ENCODE assay signal across 22 cellular contexts in the genomic region with DNA sequence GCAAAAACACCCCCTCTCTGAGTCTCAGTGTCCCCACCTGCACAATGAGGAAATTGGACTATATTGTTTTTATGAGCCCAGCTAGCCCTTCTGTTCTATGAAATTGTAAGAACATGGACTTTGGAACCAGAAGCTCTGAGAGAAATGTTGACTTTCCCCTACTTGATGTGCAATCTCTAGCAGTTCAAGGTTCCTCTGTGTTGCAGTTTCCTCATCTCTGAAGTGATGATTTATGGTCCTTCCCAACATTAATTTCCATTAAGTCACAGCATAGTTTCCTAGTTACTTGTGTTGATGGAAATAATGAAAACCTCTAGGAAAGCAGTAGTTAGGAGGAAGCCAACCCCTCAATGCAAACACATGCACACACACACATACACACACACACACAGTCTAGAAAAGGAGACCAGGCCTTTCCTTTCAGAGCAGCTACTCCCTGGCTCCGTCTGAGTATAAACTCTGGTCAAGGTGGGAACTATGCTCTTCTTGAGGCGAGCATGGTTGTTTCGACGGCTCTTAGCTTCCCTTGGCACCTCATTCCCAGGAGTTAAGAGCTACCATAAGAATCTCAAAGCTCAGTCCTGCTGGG.
DNase-seq lines count a peak whose midpoint lies in the region; ATAC-seq, FAIRE-seq and TF ChIP-seq lines count a peak whose summit lies in the region.
"Had no signal": no experiment of that assay in that cellular context is flagged by ENCODE, and none has a peak within 500 bp of the region (broad histone marks: within the 10 kb centered on the region; RNA-seq: fewer than 3 reads in every experiment).

No MANE protein-coding gene starts in this region.

- 94% methylated on average over 4 of the region's 4 CpGs; no CpG with 5 or more reads in 1 of the 2 experiments for whole genome bisulfite sequencing in IMR-90 (ENCODE audit: extremely low coverage in 2 of 2, insufficient read length in 1 of 2), 2 experiments
- 88% methylated on average over 4 of the region's 4 CpGs for WGBS in esophagus muscularis mucosa
- WGBS in lung, 2 donors: 92 to 100% methylated on average over 4 of the region's 4 CpGs
- 78 to 89% (median 80%) methylated on average over 4 of the region's 4 CpGs for WGBS in small intestine, 3 donors

- no peak overlapping the region for H2AK5ac ChIP-seq in IMR-90 (ENCODE audit: low read depth, low read length)

- H3K36me3 ChIP-seq in IMR-90 (ENCODE audit: control insufficient read depth, insufficient read depth, low read length) (no peaks in the 10 kb centered on the region), esophagus muscularis mucosa (no peaks in the 10 kb centered on the region), lung (ENCODE audit: control insufficient read depth in 2 of 2, insufficient read depth in 2 of 2, low read length in 2 of 2) (no peaks in the 10 kb centered on the region), small intestine (ENCODE audit: control insufficient read depth in 2 of 2, insufficient read depth in 2 of 2, low read length in 2 of 2) (no peaks in the 10 kb centered on the region)
- H3K36me3 ChIP-seq: BLaER1 had no signal

- no peak overlapping the region for H3K56ac ChIP-seq in IMR-90 (ENCODE audit: extremely low read depth, insufficient read depth, low read length)

- POLR2A ChIA-PET in IMR-90 (lab: Charles Lee; ENCODE audit: unreplicated experiment): interaction anchor here (0.5 kb wide), 1 partner anchor 28 kb away, joined by 3 read pairs; no protein-coding TSS in a partner anchor

- TF ChIP-seq POLR2A in IMR-90 (IDR thresholded peaks at IDR 0.05; ENCODE audit: low read depth, low read length) (no peak), esophagus muscularis mucosa (IDR thresholded peaks at IDR 0.05; ENCODE audit: low read depth) (no peak)

- in situ Hi-C loops in IMR-90 (cut with MboI; ENCODE audit: low sequenced_read_pairs): no loop called here

- no peak overlapping the region for H4K5ac ChIP-seq in IMR-90 (ENCODE audit: low read depth, low read length)

- H3K79me1 ChIP-seq in IMR-90 (ENCODE audit: low read depth in 1 of 2, low read length in 2 of 2): no peaks in the 10 kb centered on the region

- H3K14ac ChIP-seq in IMR-90 (replicated peaks; ENCODE audit: low read depth, low read length): no peak overlapping the region

- H3K4me3 ChIP-seq in IMR-90 (ENCODE audit: insufficient read depth, low read depth, low read length) (no peak overlapping the region), esophagus muscularis mucosa (no peak overlapping the region), lung (no peak overlapping the region), small intestine (ENCODE audit: low read depth in 1 of 2, low read length in 2 of 2) (no peak overlapping the region)
- H3K4me3 ChIP-seq: A549, BLaER1, GM12878, PC-9 had no signal

- FAIRE-seq in small intestine (lab: Jason Lieb, UNC): peak; percentile 62
- FAIRE-seq: A549, GM12878, GM18507 had no signal

- H4K8ac ChIP-seq in IMR-90 (ENCODE audit: low read depth in 2 of 2, low read length in 2 of 2): no peak overlapping the region

- dilution Hi-C loops in IMR-90 (cut with HindIII; ENCODE audit: low sequenced_read_pairs, unreplicated experiment): no loop called here

- H2AFZ ChIP-seq in IMR-90 (replicated peaks; ENCODE audit: low read length, poor library complexity): no peak overlapping the region
- H2AFZ ChIP-seq: PC-9 had no signal

- 0 out of 2 replicates have a peak overlapping the region, but pooled peaks have one; percentile 21 for H4K91ac ChIP-seq in IMR-90 (ENCODE audit: insufficient read depth, low read depth, low read length)

- H4K20me1 ChIP-seq in IMR-90 (ENCODE audit: insufficient read depth, low read length): no peaks in the 10 kb centered on the region
- H4K20me1 ChIP-seq: BLaER1 had no signal

- H3K27ac ChIP-seq in IMR-90 (ENCODE audit: insufficient read depth, low read length) (no peak overlapping the region), esophagus muscularis mucosa (replicated peaks in 1 of 4) (no peak overlapping the region), lung (ENCODE audit: low read depth in 1 of 2, low read length in 1 of 2) (no peak overlapping the region), small intestine (ENCODE audit: low read depth in 1 of 2, low read length in 1 of 2) (peak overlapping the region; percentile 61 to 72)
- H3K27ac ChIP-seq: A549, BLaER1, HL-60, PC-9 had no signal

- TF ChIP-seq RAD21 in IMR-90 (IDR thresholded peaks at IDR 0.05; ENCODE audit: low read length): no peak

- intact Hi-C loops in IMR-90 (cut with micrococcal nuclease): no loop called here
- intact Hi-C loops in esophagus muscularis mucosa (cut with DNase I): no loop called here

- H2AK9ac ChIP-seq in IMR-90 (replicated peaks; ENCODE audit: low read depth, low read length, poor library complexity): no peak overlapping the region

- no peak overlapping the region for H3K23ac ChIP-seq in IMR-90 (ENCODE audit: low read depth, low read length)

- no peaks in the 10 kb centered on the region for H3K9me1 ChIP-seq in IMR-90 (ENCODE audit: insufficient read depth, low read length)

- ATAC-seq in IMR-90 (ENCODE audit: low read depth) (no peak), lung (ENCODE audit: insufficient read depth, low FRiP score) (no peak), HG02884 (IDR thresholded peaks at IDR 0.05; ENCODE audit: unreplicated experiment) (no peak)
- ATAC-seq: A549, GM12878 had no signal

- TF ChIP-seq CTCF in IMR-90 (conservative IDR thresholded peaks at IDR 0.05; ENCODE audit: low read depth, low read length): no peak
- TF ChIP-seq CTCF in esophagus muscularis mucosa (IDR thresholded peaks at IDR 0.05): no peak
- TF ChIP-seq CTCF in lung (IDR thresholded peaks at IDR 0.05; ENCODE audit: control extremely low read depth, extremely low read depth): no peak

- no peaks in the 10 kb centered on the region; the same call in 1 of the 2 replicates for H3K4me1 ChIP-seq in IMR-90 (ENCODE audit: control insufficient read depth, insufficient read depth, low read length)
- peaks cover 0 to 9% (median 5%) of the 10 kb centered on the region in 4 donors for H3K4me1 ChIP-seq in esophagus muscularis mucosa
- H3K4me1 ChIP-seq in lung (ENCODE audit: control insufficient read depth in 2 of 2, insufficient read depth in 2 of 2, low read length in 2 of 2): peaks cover 0 to 2% of the 10 kb centered on the region in 2 donors
- peaks cover 6 to 7% of the 10 kb centered on the region in 2 donors for H3K4me1 ChIP-seq in small intestine (ENCODE audit: control insufficient read depth in 2 of 2, insufficient read depth in 1 of 2, low read depth in 1 of 2, low read length in 1 of 2)
- H3K4me1 ChIP-seq: A549, BLaER1 had no signal

- H2BK20ac ChIP-seq in IMR-90 (ENCODE audit: low read depth, low read length): peak overlapping the region; percentile 14; the same call in 1 of the 2 replicates

- no peak overlapping the region for H3K4ac ChIP-seq in IMR-90 (ENCODE audit: low read depth, low read length)

- no peak overlapping the region for H3K9ac ChIP-seq in IMR-90 (ENCODE audit: low read depth, low read length)
- H3K9ac ChIP-seq: BLaER1 had no signal

- no peak overlapping the region for H2BK5ac ChIP-seq in IMR-90 (ENCODE audit: low read depth, low read length, poor library complexity, severe bottlenecking)

- H3K18ac ChIP-seq in IMR-90 (ENCODE audit: low read depth, low read length): no peak overlapping the region

- H3K4me2 ChIP-seq in IMR-90 (ENCODE audit: low read depth, low read length): no peak overlapping the region
- H3K4me2 ChIP-seq: A549, BLaER1, PC-9 had no signal

- no peaks in the 10 kb centered on the region for H3K9me3 ChIP-seq in IMR-90 (ENCODE audit: control insufficient read depth, insufficient read depth, low read length)
- H3K9me3 ChIP-seq in esophagus muscularis mucosa: no peaks in the 10 kb centered on the region
- no peaks in the 10 kb centered on the region for H3K9me3 ChIP-seq in lung (ENCODE audit: control insufficient read depth in 2 of 2, insufficient read depth in 1 of 2, low read length in 1 of 2)
- H3K9me3 ChIP-seq in small intestine (ENCODE audit: control insufficient read depth, low read depth): no peaks in the 10 kb centered on the region
- H3K9me3 ChIP-seq: A549, BLaER1 had no signal

- DNase-seq in IMR-90: no peak
- DNase-seq in esophagus muscularis mucosa (ENCODE audit: extremely low spot score): peak; percentile 64
- DNase-seq in lung (ENCODE audit: low spot score): peak; percentile 2
- peak; percentile 97 for DNase-seq in small intestine
- no peak for DNase-seq in NOMO-1 treated with DMSO at 0.1 percent for 48 hours (lab: John Stamatoyannopoulos, UW; ENCODE audit: unreplicated experiment)
- no peak for DNase-seq in mucosa of gallbladder (ENCODE audit: low spot score)
- no peak for DNase-seq in NCI-H1694 treated with DMSO at 0.1 percent for 48 hours (lab: John Stamatoyannopoulos, UW)
- DNase-seq: CD4-positive, alpha-beta memory T cell; DMS153; EL; KBM-7; MV-4-11; NCI-H187; NCI-H345; NCI-H524 treated with DMSO at 0.1 percent for 48 hours; PC-9 had no signal

- H2BK15ac ChIP-seq in IMR-90 (ENCODE audit: low read depth, low read length): no peak overlapping the region

- no peak for TF ChIP-seq EP300 in esophagus muscularis mucosa (IDR thresholded peaks at IDR 0.05)

- no TSS peak for BruUV-seq in IMR-90 (replicated peaks; lab: Mats Ljungman, UMichigan)

- H2BK120ac ChIP-seq in IMR-90 (ENCODE audit: low read depth, low read length): no peak overlapping the region

- H3K27me3 ChIP-seq in IMR-90 (ENCODE audit: control insufficient read depth, insufficient read depth, low read length) (no peaks in the 10 kb centered on the region), esophagus muscularis mucosa (no peaks in the 10 kb centered on the region), lung (ENCODE audit: control insufficient read depth, insufficient read depth) (no peaks in the 10 kb centered on the region), small intestine (ENCODE audit: control insufficient read depth in 2 of 2, insufficient read depth in 2 of 2, low read length in 2 of 2) (no peaks in the 10 kb centered on the region)
- H3K27me3 ChIP-seq: BLaER1 had no signal

- CTCF ChIA-PET in IMR-90 (lab: Yijun Ruan, JAX): interaction anchor here (0.8 to 1.7 kb wide), 3 partner anchors 13 to 768 kb away, joined by 3 to 4 read pairs (median 3); no protein-coding TSS in a partner anchor

TF ChIP-seq in IMR-90, 13 proteins besides CTCF, POLR2A, EP300 and RAD21:
- TF ChIP-seq RFX5 (IDR thresholded peaks at IDR 0.05; ENCODE audit: low read depth, low read length) (no peak), MXI1 (IDR thresholded peaks at IDR 0.05; ENCODE audit: borderline replicate concordance, low read depth, low read length) (no peak), SMC3 (IDR thresholded peaks at IDR 0.05; ENCODE audit: low read depth, low read length) (no peak)
TF ChIP-seq in IMR-90: peak in this region for 0.

Comparison
In these comparisons a context has a peak if more than half of its experiments do, and no peak if none do; other contexts are left out.
1. DNase-seq: peak in esophagus muscularis mucosa (single experiment), lung (single experiment) and small intestine (single experiment); none in IMR-90 (single experiment), NOMO-1 treated with DMSO at 0.1 percent for 48 hours (single experiment), mucosa of gallbladder (single experiment) and NCI-H1694 treated with DMSO at 0.1 percent for 48 hours (single experiment).
2. H3K27ac ChIP-seq: peak in small intestine (2 of 2); none in IMR-90 (single experiment), esophagus muscularis mucosa (0 of 4) and lung (0 of 2).